Comparison of ENCODE assay signal across 34 cellular contexts in genomic region chr2:125822746-125823145, GRCh38.
"Had no signal": no experiment of that assay in that cellular context is flagged by ENCODE, and none has a peak within 500 bp of the region (broad histone marks: within the 10 kb centered on the region; RNA-seq: fewer than 3 reads in every experiment).

No MANE protein-coding gene starts in this region.

- H3K4me3 ChIP-seq: MG63 had no signal

- H3K9ac ChIP-seq: KMS-11 had no signal

- H3K36me3 ChIP-seq: MG63 had no signal

- H3K27ac ChIP-seq: KMS-11 had no signal

- H3K27me3 ChIP-seq: MG63 had no signal

- H3K4me2 ChIP-seq: KMS-11 had no signal

- H3K9me3 ChIP-seq: MG63 had no signal

- DNase-seq: Karpas-422, Kasumi-1, MG63, MM.1S, MV-4-11, NCI-H1048, NCI-H1092, NCI-H1092 treated with DMSO at 0.1 percent for 48 hours, NCI-H1105, NCI-H1105 treated with DMSO at 0.1 percent for 48 hours, NCI-H1417, NCI-H1417 treated with DMSO at 0.1 percent for 48 hours, NCI-H1436, NCI-H1436 treated with DMSO at 0.1 percent for 48 hours, NCI-H146, NCI-H1694, NCI-H1694 treated with DMSO at 0.1 percent for 48 hours, NCI-H187, NCI-H187 treated with DMSO at 0.1 percent for 48 hours, NCI-H1930, NCI-H2029, NCI-H2029 treated with DMSO at 0.1 percent for 48 hours, NCI-H2081, NCI-H2081 treated with DMSO at 0.1 percent for 48 hours, NCI-H2107, NCI-H2171, NCI-H2171 treated with DMSO at 0.1 percent for 48 hours, NCI-H2227 treated with DMSO at 0.1 percent for 48 hours, NCI-H226, NCI-H345, NCI-H446, NCI-H446 treated with DMSO at 0.1 percent for 48 hours, NCI-H510A had no signal
